9 cellular contexts compared by ENCODE assay signal in genomic region chr7:106421181-106421762, GRCh38.
DNase-seq lines count a peak whose midpoint lies in the region; FAIRE-seq and TF ChIP-seq lines count a peak whose summit lies in the region.
"Had no signal": no experiment of that assay in that cellular context is flagged by ENCODE, and none has a peak within 500 bp of the region (broad histone marks: within the 10 kb centered on the region; RNA-seq: fewer than 3 reads in every experiment).

No MANE protein-coding gene starts in this region.

- TF ChIP-seq CTCF in astrocyte (IDR thresholded peaks at IDR 0.05; ENCODE audit: insufficient read depth, low read depth, low read length) (no peak), PC-9 (conservative IDR thresholded peaks at IDR 0.05) (no peak)

- no peaks in the 10 kb centered on the region for H3K9me2 ChIP-seq in PC-9 (ENCODE audit: insufficient read depth)

- H3K27me3 ChIP-seq in astrocyte (ENCODE audit: insufficient read depth, low read length) = no peaks in the 10 kb centered on the region
- no peaks in the 10 kb centered on the region for H3K27me3 ChIP-seq in PC-9 (ENCODE audit: insufficient read depth, low read depth)

- peak overlapping the region; percentile 6 for H3K9ac ChIP-seq in astrocyte (ENCODE audit: low read length)

- DNase-seq in C1 segment of cervical spinal cord (lab: John Stamatoyannopoulos, UW) (peak in 10 of 14 donors; percentile 9 to 81 (median 46)), NCI-H1105 treated with DMSO at 0.1 percent for 48 hours (lab: John Stamatoyannopoulos, UW) (peak; percentile 13), astrocyte (ENCODE audit: low read depth) (peak; percentile 96), iris pigment epithelial cell (ENCODE audit: low read depth) (peak; percentile 96), stromal cell of bone marrow (ENCODE audit: low read depth) (peak; percentile 95), PC-9 (no peak), cerebellar nuclear complex (lab: John Stamatoyannopoulos, UW) (no peak)
- no peak for DNase-seq in activated T-cell treated with anti-CD3 and anti-CD28 coated beads, Interleukin-2, amount 50 U/mL, for 1 hour

- H3K9me3 ChIP-seq in astrocyte (ENCODE audit: insufficient read depth, low read depth, low read length) (no peaks in the 10 kb centered on the region), PC-9 (ENCODE audit: insufficient read depth, low read depth) (no peaks in the 10 kb centered on the region; the same call in 1 of the 2 replicates)

- H3F3A ChIP-seq in PC-9 (ENCODE audit: insufficient read depth, low read depth) = peaks cover 52% of the 10 kb centered on the region

- BruUV-seq in PC-9 (replicated peaks; lab: Mats Ljungman, UMichigan) = no TSS peak

- no peak for FAIRE-seq in astrocyte (lab: Jason Lieb, UNC)

- no peak overlapping the region for H3K4me3 Mint-ChIP-seq in astrocyte (ENCODE audit: unreplicated experiment)
- H3K4me3 Mint-ChIP-seq: central memory CD8-positive, alpha-beta T cell had no signal

- CTCF ChIA-PET in PC-9 (lab: Charles Lee) = no interaction called here

- H2AFZ ChIP-seq in astrocyte (ENCODE audit: low read depth, low read length) = peak overlapping the region; percentile 22
- no peak overlapping the region for H2AFZ ChIP-seq in PC-9

- peaks cover 7% of the 10 kb centered on the region for H3K27me3 Mint-ChIP-seq in astrocyte (ENCODE audit: low read depth, unreplicated experiment)

- H4K20me1 ChIP-seq in astrocyte (ENCODE audit: insufficient read depth, low read length) (no peaks in the 10 kb centered on the region), PC-9 (ENCODE audit: insufficient read depth) (no peaks in the 10 kb centered on the region)

- peak overlapping the region; percentile 6 for H3K4me2 ChIP-seq in astrocyte (ENCODE audit: low read length)
- no peak overlapping the region for H3K4me2 ChIP-seq in PC-9

- peak overlapping the region; percentile 17 for H3K27ac ChIP-seq in astrocyte (ENCODE audit: low read depth, low read length)
- no peak overlapping the region for H3K27ac ChIP-seq in PC-9

- intact Hi-C loops in PC-9 (cut with micrococcal nuclease; ENCODE audit: unreplicated experiment) = no loop called here

- peaks cover 5% of the 10 kb centered on the region for H3K9me3 Mint-ChIP-seq in astrocyte (ENCODE audit: unreplicated experiment)

- POLR2A ChIA-PET in PC-9 (lab: Charles Lee; ENCODE audit: unreplicated experiment) = no interaction called here

- H3K36me3 Mint-ChIP-seq in astrocyte (ENCODE audit: low read depth, unreplicated experiment) = peaks cover 2% of the 10 kb centered on the region

- H3K4me1 ChIP-seq in astrocyte (ENCODE audit: insufficient read depth, low read length) (peaks cover 20% of the 10 kb centered on the region), PC-9 (replicated peaks; ENCODE audit: insufficient read depth) (peaks cover 67% of the 10 kb centered on the region)

- no peaks in the 10 kb centered on the region for H3K36me3 ChIP-seq in astrocyte (ENCODE audit: insufficient read depth, low read length)
- H3K36me3 ChIP-seq in PC-9 (ENCODE audit: low read depth) = no peaks in the 10 kb centered on the region

- peak overlapping the region; percentile 42 for H3K27ac Mint-ChIP-seq in astrocyte (ENCODE audit: unreplicated experiment)

- H3K79me2 ChIP-seq in astrocyte (ENCODE audit: insufficient read depth, low read length) (no peaks in the 10 kb centered on the region), PC-9 (ENCODE audit: low read depth) (no peaks in the 10 kb centered on the region)

- H3K4me1 Mint-ChIP-seq in astrocyte (ENCODE audit: low read depth, unreplicated experiment) = peaks cover 17% of the 10 kb centered on the region

- H3K4me3 ChIP-seq in astrocyte (ENCODE audit: insufficient read depth, low read depth, low read length) (no peak overlapping the region), PC-9 (no peak overlapping the region)

Comparison
In these comparisons a context has a peak if more than half of its experiments do, and no peak if none do; other contexts are left out.
1. DNase-seq: peak in C1 segment of cervical spinal cord (10 of 14), NCI-H1105 treated with DMSO at 0.1 percent for 48 hours (single experiment), astrocyte (single experiment), iris pigment epithelial cell (single experiment) and stromal cell of bone marrow (single experiment); none in PC-9 (0 of 2), cerebellar nuclear complex (0 of 2) and activated T-cell treated with anti-CD3 and anti-CD28 coated beads, Interleukin-2, amount 50 U/mL, for 1 hour (single experiment).